1 cellular context compared by ENCODE assay signal in the genomic region with DNA sequence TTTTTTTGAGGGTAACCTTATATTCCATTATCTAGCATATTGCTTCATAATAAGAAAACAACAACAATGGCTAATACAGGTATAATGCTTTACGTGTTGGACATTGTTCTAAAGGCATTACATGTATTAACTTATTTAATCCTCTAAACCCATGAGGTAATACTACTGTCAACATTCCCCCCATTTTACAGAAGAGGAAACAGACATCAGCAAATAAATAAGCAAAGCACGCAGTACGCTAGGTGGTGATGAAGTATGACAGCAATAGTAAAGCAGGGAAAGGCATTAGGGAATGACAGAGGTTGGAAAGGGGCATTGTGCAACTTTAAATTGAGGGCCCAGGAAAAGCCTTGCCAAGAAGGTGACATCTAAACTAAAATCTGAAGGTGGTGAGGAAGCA.
TF ChIP-seq lines count a peak whose summit lies in the region.

No MANE protein-coding gene starts in this region.

TF ChIP-seq in WTC11, 78 proteins besides CTCF, POLR2A, EP300 and RAD21 (continued from another document):
- TF ChIP-seq, protein P1, sequence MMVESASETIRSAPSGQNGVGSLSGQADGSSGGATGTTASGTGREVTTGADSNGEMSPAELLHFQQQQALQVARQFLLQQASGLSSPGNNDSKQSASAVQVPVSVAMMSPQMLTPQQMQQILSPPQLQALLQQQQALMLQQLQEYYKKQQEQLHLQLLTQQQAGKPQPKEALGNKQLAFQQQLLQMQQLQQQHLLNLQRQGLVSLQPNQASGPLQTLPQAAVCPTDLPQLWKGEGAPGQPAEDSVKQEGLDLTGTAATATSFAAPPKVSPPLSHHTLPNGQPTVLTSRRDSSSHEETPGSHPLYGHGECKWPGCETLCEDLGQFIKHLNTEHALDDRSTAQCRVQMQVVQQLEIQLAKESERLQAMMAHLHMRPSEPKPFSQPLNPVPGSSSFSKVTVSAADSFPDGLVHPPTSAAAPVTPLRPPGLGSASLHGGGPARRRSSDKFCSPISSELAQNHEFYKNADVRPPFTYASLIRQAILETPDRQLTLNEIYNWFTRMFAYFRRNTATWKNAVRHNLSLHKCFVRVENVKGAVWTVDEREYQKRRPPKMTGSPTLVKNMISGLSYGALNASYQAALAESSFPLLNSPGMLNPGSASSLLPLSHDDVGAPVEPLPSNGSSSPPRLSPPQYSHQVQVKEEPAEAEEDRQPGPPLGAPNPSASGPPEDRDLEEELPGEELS (CRISPR knock-in tag; IDR thresholded peaks at IDR 0.05): no peak
- TF ChIP-seq NR3C1 (CRISPR knock-in tag; conservative IDR thresholded peaks at IDR 0.05; ENCODE audit: low read depth): no peak
- no peak for TF ChIP-seq SMAD3 (CRISPR knock-in tag; IDR thresholded peaks at IDR 0.05; ENCODE audit: borderline replicate concordance)
- TF ChIP-seq, protein P2, sequence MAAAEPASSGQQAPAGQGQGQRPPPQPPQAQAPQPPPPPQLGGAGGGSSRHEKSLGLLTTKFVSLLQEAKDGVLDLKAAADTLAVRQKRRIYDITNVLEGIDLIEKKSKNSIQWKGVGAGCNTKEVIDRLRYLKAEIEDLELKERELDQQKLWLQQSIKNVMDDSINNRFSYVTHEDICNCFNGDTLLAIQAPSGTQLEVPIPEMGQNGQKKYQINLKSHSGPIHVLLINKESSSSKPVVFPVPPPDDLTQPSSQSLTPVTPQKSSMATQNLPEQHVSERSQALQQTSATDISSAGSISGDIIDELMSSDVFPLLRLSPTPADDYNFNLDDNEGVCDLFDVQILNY (CRISPR knock-in tag; IDR thresholded peaks at IDR 0.05): no peak
- no peak for TF ChIP-seq ZNF396 (CRISPR knock-in tag; IDR thresholded peaks at IDR 0.05; ENCODE audit: borderline replicate concordance)
- TF ChIP-seq NR1H2 (CRISPR knock-in tag; IDR thresholded peaks at IDR 0.05): no peak
- no peak for TF ChIP-seq NFYB (CRISPR knock-in tag; conservative IDR thresholded peaks at IDR 0.05; ENCODE audit: low read depth)
- TF ChIP-seq ZNF121 (CRISPR knock-in tag; IDR thresholded peaks at IDR 0.05): no peak
- TF ChIP-seq ZNF232 (CRISPR knock-in tag; IDR thresholded peaks at IDR 0.05): no peak
- TF ChIP-seq, protein P3, sequence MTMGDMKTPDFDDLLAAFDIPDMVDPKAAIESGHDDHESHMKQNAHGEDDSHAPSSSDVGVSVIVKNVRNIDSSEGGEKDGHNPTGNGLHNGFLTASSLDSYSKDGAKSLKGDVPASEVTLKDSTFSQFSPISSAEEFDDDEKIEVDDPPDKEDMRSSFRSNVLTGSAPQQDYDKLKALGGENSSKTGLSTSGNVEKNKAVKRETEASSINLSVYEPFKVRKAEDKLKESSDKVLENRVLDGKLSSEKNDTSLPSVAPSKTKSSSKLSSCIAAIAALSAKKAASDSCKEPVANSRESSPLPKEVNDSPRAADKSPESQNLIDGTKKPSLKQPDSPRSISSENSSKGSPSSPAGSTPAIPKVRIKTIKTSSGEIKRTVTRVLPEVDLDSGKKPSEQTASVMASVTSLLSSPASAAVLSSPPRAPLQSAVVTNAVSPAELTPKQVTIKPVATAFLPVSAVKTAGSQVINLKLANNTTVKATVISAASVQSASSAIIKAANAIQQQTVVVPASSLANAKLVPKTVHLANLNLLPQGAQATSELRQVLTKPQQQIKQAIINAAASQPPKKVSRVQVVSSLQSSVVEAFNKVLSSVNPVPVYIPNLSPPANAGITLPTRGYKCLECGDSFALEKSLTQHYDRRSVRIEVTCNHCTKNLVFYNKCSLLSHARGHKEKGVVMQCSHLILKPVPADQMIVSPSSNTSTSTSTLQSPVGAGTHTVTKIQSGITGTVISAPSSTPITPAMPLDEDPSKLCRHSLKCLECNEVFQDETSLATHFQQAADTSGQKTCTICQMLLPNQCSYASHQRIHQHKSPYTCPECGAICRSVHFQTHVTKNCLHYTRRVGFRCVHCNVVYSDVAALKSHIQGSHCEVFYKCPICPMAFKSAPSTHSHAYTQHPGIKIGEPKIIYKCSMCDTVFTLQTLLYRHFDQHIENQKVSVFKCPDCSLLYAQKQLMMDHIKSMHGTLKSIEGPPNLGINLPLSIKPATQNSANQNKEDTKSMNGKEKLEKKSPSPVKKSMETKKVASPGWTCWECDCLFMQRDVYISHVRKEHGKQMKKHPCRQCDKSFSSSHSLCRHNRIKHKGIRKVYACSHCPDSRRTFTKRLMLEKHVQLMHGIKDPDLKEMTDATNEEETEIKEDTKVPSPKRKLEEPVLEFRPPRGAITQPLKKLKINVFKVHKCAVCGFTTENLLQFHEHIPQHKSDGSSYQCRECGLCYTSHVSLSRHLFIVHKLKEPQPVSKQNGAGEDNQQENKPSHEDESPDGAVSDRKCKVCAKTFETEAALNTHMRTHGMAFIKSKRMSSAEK (CRISPR knock-in tag; IDR thresholded peaks at IDR 0.05; ENCODE audit: borderline replicate concordance): no peak
- TF ChIP-seq ESRRA (CRISPR knock-in tag; IDR thresholded peaks at IDR 0.05; ENCODE audit: borderline replicate concordance): no peak
- no peak for TF ChIP-seq ZNF416 (CRISPR knock-in tag; IDR thresholded peaks at IDR 0.05)
- TF ChIP-seq OVOL2 (CRISPR knock-in tag; IDR thresholded peaks at IDR 0.05; ENCODE audit: borderline replicate concordance): no peak
TF ChIP-seq in WTC11: peak in this region for 0.
